ENCODE assay signal across 8 cellular contexts in genomic region chr12:92133795-92134637, GRCh38. TPM values are rescaled to one million over a fixed set of nuclear protein-coding genes. Genes with fewer than 3 reads are reported as not detected.
A peak's percentile ranks its signal among the peaks of the same experiment; 100 is the strongest.
DNase-seq lines count a peak whose midpoint lies in the region; ATAC-seq and TF ChIP-seq lines count a peak whose summit lies in the region.

No MANE protein-coding gene starts in this region.

- intact Hi-C loops in testis (cut with DNase I; ENCODE audit: low total_unique reads) = no loop called here

- DNase-seq in OCI-M1 (lab: John Stamatoyannopoulos, UW) (peak; percentile 21), fibroblast of lung (ENCODE audit: low read depth in 2 of 2) (no peak), testis (no peak), neuronal stem cell (ENCODE audit: low spot score) (no peak), NCI-H2107 (lab: John Stamatoyannopoulos, UW) (no peak)

- H3K23ac ChIP-seq in neuronal stem cell (ENCODE audit: low read depth, low read length, poor library complexity) = no peak overlapping the region

- H2AFZ ChIP-seq in fibroblast of lung (ENCODE audit: low read length) (no peak overlapping the region), neuronal stem cell (ENCODE audit: low read length) (no peak overlapping the region)

- H3K79me2 ChIP-seq in fibroblast of lung (ENCODE audit: control insufficient read depth, insufficient read depth, low read length) = peaks cover 71% of the 10 kb centered on the region

- no peak overlapping the region for H2AK5ac ChIP-seq in neuronal stem cell (ENCODE audit: low read depth, low read length)

- peak overlapping the region in 1 of 11 experiments; percentile 22; a peak in 2 of 22 replicates for H3K9ac ChIP-seq in BLaER1 treated with 17β-estradiol and CSF1 and Interleukin-3, amounts not matched to agents 10 nM and 100 nM
- H3K9ac ChIP-seq in fibroblast of lung (ENCODE audit: insufficient read depth, low read length) = no peak overlapping the region
- no peak overlapping the region for H3K9ac ChIP-seq in neuronal stem cell (ENCODE audit: low read depth, low read length, poor library complexity)

- peaks cover 60 to 82% (median 64%) of the 10 kb centered on the region in 10 experiments for H3K4me1 ChIP-seq in BLaER1 treated with 17β-estradiol and CSF1 and Interleukin-3, amounts not matched to agents 10 nM and 100 nM
- H3K4me1 ChIP-seq in fibroblast of lung (ENCODE audit: control insufficient read depth, extremely low read depth, insufficient read depth, low read length) = peaks cover 22% of the 10 kb centered on the region
- H3K4me1 ChIP-seq in testis = peaks cover 11% of the 10 kb centered on the region
- peaks cover 5 to 23% of the 10 kb centered on the region in 2 donors for H3K4me1 ChIP-seq in neuronal stem cell (ENCODE audit: control insufficient read depth in 2 of 2, insufficient read depth in 1 of 2, low read depth in 1 of 2, low read length in 2 of 2)

- WGBS in testis, 2 donors = 41 to 51% methylated on average over 3 of the region's 3 CpGs
- WGBS in neuronal stem cell (ENCODE audit: extremely low coverage in 2 of 2, insufficient read length in 2 of 2, insufficient replicate concordance in 1 of 2), 2 donors = no CpG with 5 or more reads among the region's 3 CpGs

- H3K18ac ChIP-seq in neuronal stem cell (ENCODE audit: low read length) = no peak overlapping the region

- peaks cover 0 to 11% (median 0%) of the 10 kb centered on the region in 11 experiments; a peak in 5 of 22 replicates for H3K9me3 ChIP-seq in BLaER1 treated with 17β-estradiol and CSF1 and Interleukin-3, amounts not matched to agents 10 nM and 100 nM (replicated peaks in 1 of 11)
- no peaks in the 10 kb centered on the region for H3K9me3 ChIP-seq in fibroblast of lung (ENCODE audit: control insufficient read depth, insufficient read depth, low read depth, low read length)
- no peaks in the 10 kb centered on the region for H3K9me3 ChIP-seq in testis
- peaks cover 2 to 4% of the 10 kb centered on the region in 2 donors for H3K9me3 ChIP-seq in neuronal stem cell (replicated peaks in 1 of 2; ENCODE audit: control insufficient read depth in 2 of 2, insufficient read depth in 1 of 2, low read depth in 1 of 2, low read length in 2 of 2)

- TF ChIP-seq CTCF in fibroblast of lung (conservative IDR thresholded peaks at IDR 0.05 in 1 of 2, IDR thresholded peaks at IDR 0.05 in 1 of 2; ENCODE audit: low read depth in 1 of 2, low read length in 2 of 2) = no peak
- no peak for TF ChIP-seq CTCF in testis (IDR thresholded peaks at IDR 0.05)

- H4K20me1 ChIP-seq in BLaER1 treated with 17β-estradiol and CSF1 and Interleukin-3, amounts not matched to agents 10 nM and 100 nM = peaks cover 38 to 100% (median 88%) of the 10 kb centered on the region in 11 experiments; a peak in 20 of 22 replicates
- no peaks in the 10 kb centered on the region for H4K20me1 ChIP-seq in fibroblast of lung (ENCODE audit: control insufficient read depth, extremely low read depth, insufficient read depth, low read length)

- no peak overlapping the region for H4K8ac ChIP-seq in neuronal stem cell (ENCODE audit: low read depth, low read length)

- H2BK12ac ChIP-seq in neuronal stem cell (ENCODE audit: low read length) = no peak overlapping the region

- H3K79me1 ChIP-seq in neuronal stem cell (ENCODE audit: low read depth, low read length) = no peaks in the 10 kb centered on the region

- no peaks in the 10 kb centered on the region for H3K27me3 ChIP-seq in BLaER1 treated with 17β-estradiol and CSF1 and Interleukin-3, amounts not matched to agents 10 nM and 100 nM
- H3K27me3 ChIP-seq in fibroblast of lung (ENCODE audit: control insufficient read depth, insufficient read depth, low read length) (no peaks in the 10 kb centered on the region), testis (no peaks in the 10 kb centered on the region), neuronal stem cell (ENCODE audit: control insufficient read depth in 3 of 3, insufficient read depth in 3 of 3, low read depth in 1 of 3, low read length in 3 of 3) (no peaks in the 10 kb centered on the region)

- ATAC-seq in GM21390 (IDR thresholded peaks at IDR 0.05; ENCODE audit: unreplicated experiment) (peak; percentile 33), HG03521 (IDR thresholded peaks at IDR 0.05; ENCODE audit: unreplicated experiment) (no peak)

- no peak overlapping the region for H2BK120ac ChIP-seq in neuronal stem cell (ENCODE audit: low read depth, low read length)

- H3K4ac ChIP-seq in neuronal stem cell (ENCODE audit: low read length) = no peak overlapping the region

- no peak overlapping the region for H4K91ac ChIP-seq in neuronal stem cell (ENCODE audit: low read depth, low read length, poor library complexity)

- H2BK5ac ChIP-seq in neuronal stem cell (ENCODE audit: low read length) = no peak overlapping the region

- H3K36me3 ChIP-seq in BLaER1 treated with 17β-estradiol and CSF1 and Interleukin-3, amounts not matched to agents 10 nM and 100 nM = peaks cover 8 to 83% (median 50%) of the 10 kb centered on the region in 11 experiments; a peak in 18 of 22 replicates
- no peaks in the 10 kb centered on the region for H3K36me3 ChIP-seq in fibroblast of lung (ENCODE audit: control insufficient read depth, insufficient read depth, low read length)
- no peaks in the 10 kb centered on the region for H3K36me3 ChIP-seq in testis (ENCODE audit: low read depth, missing control alignments)
- peaks cover 2 to 35% of the 10 kb centered on the region in 2 donors for H3K36me3 ChIP-seq in neuronal stem cell (replicated peaks in 1 of 2; ENCODE audit: control insufficient read depth in 2 of 2, insufficient read depth in 2 of 2, low read length in 2 of 2)

- no peak overlapping the region for H2BK15ac ChIP-seq in neuronal stem cell (ENCODE audit: low read length)

- H3K27ac ChIP-seq in BLaER1 treated with 17β-estradiol and CSF1 and Interleukin-3, amounts not matched to agents 10 nM and 100 nM = peak overlapping the region in 8 of 11 experiments; percentile 4 to 66 (median 32); a peak in 11 of 22 replicates
- H3K27ac ChIP-seq in fibroblast of lung (ENCODE audit: insufficient read depth, low read length) (no peak overlapping the region), testis (peak overlapping the region; percentile 39 to 58), neuronal stem cell (replicated peaks; ENCODE audit: low read length) (no peak overlapping the region)

- no peak overlapping the region for H3K4me3 ChIP-seq in BLaER1 treated with 17β-estradiol and CSF1 and Interleukin-3, amounts not matched to agents 10 nM and 100 nM
- H3K4me3 ChIP-seq in fibroblast of lung (replicated peaks in 1 of 4; ENCODE audit: control extremely low read depth in 1 of 4, insufficient read depth in 1 of 4, low read depth in 3 of 4, low read length in 4 of 4) (peak overlapping the region in 1 of 4 experiments; percentile 13), testis (no peak overlapping the region), neuronal stem cell (ENCODE audit: low read length in 2 of 2) (no peak overlapping the region)

- H3K14ac ChIP-seq in neuronal stem cell (ENCODE audit: low read length) = no peak overlapping the region

- no peak for TF ChIP-seq POLR2A in testis (IDR thresholded peaks at IDR 0.05)

- peak overlapping the region; percentile 50 to 98 (median 82) for H3K4me2 ChIP-seq in BLaER1 treated with 17β-estradiol and CSF1 and Interleukin-3, amounts not matched to agents 10 nM and 100 nM
- H3K4me2 ChIP-seq in fibroblast of lung (ENCODE audit: extremely low read depth, insufficient read depth, low read length) = peak overlapping the region; percentile 25
- no peak overlapping the region for H3K4me2 ChIP-seq in neuronal stem cell (ENCODE audit: insufficient read depth, low read length, poor library complexity, severe bottlenecking)

RNA-seq across cellular contexts. Expression of gene BTG1, which starts 11.6 kb away (rescaled TPM):
- 13.4 and 18.2 TPM in 2 replicates for total RNA-seq in fibroblast of lung
- 23.1 and 32.2 TPM in 2 replicates for polyA plus RNA-seq in fibroblast of lung
- polyA plus RNA-seq in fibroblast of lung (2012) = 30.1 and 33.3 TPM in 2 replicates
- 91.7 and 126 TPM in 2 replicates for polyA minus RNA-seq in fibroblast of lung (ENCODE audit: low replicate concordance)
- total RNA-seq in testis = 10 to 100 TPM; 23.8 to 37.0 TPM
- polyA plus RNA-seq in testis (ENCODE audit: insufficient read depth, low read depth, low replicate concordance) = 65.3 TPM
- polyA plus RNA-seq in neuronal stem cell (2013, experiment 1 of 2) = 44.8 TPM
- 46.5 TPM for polyA plus RNA-seq in neuronal stem cell (2013, experiment 2 of 2)

Comparison
In these comparisons a context has a peak if more than half of its experiments do, and no peak if none do; other contexts are left out.
1. H3K27ac ChIP-seq: peak in BLaER1 treated with 17β-estradiol and CSF1 and Interleukin-3, amounts not matched to agents 10 nM and 100 nM (8 of 11) and testis (2 of 2); none in fibroblast of lung (single experiment) and neuronal stem cell (single experiment).